Comparison of ENCODE assay signal across 21 cellular contexts in genomic region chr7:41529831-41530230, GRCh38.
DNase-seq lines count a peak whose midpoint lies in the region; ATAC-seq, FAIRE-seq and TF ChIP-seq lines count a peak whose summit lies in the region.
"Had no signal": no experiment of that assay in that cellular context is flagged by ENCODE, and none has a peak within 500 bp of the region (broad histone marks: within the 10 kb centered on the region; RNA-seq: fewer than 3 reads in every experiment).

No MANE protein-coding gene starts in this region.

- H3K79me1 ChIP-seq in H1 (ENCODE audit: low read depth, low read length) (no peaks in the 10 kb centered on the region), neuronal stem cell (ENCODE audit: low read depth, low read length) (no peaks in the 10 kb centered on the region)

- H4K20me1 ChIP-seq in H1 (replicated peaks in 1 of 2; ENCODE audit: control insufficient read depth in 1 of 2, insufficient read depth in 2 of 2, low read length in 2 of 2): no peaks in the 10 kb centered on the region
- H4K20me1 ChIP-seq in keratinocyte (ENCODE audit: control insufficient read depth, extremely low read depth, insufficient read depth, low read length): no peaks in the 10 kb centered on the region
- H4K20me1 ChIP-seq: BLaER1 had no signal

- H3K4me1 ChIP-seq in H1 (replicated peaks in 1 of 4; ENCODE audit: control insufficient read depth in 3 of 4, insufficient read depth in 4 of 4, low read length in 3 of 4) (no peaks in the 10 kb centered on the region), keratinocyte (ENCODE audit: control insufficient read depth, extremely low read depth, insufficient read depth, low read length) (no peaks in the 10 kb centered on the region), neuronal stem cell (ENCODE audit: control insufficient read depth in 2 of 2, insufficient read depth in 1 of 2, low read depth in 1 of 2, low read length in 2 of 2) (no peaks in the 10 kb centered on the region)
- H3K4me1 ChIP-seq: BLaER1 had no signal

- H3K4me3 ChIP-seq in H1 (ENCODE audit: extremely low read depth in 1 of 4, insufficient read depth in 2 of 4, low read depth in 3 of 4, low read length in 4 of 4): no peak overlapping the region
- no peak overlapping the region for H3K4me3 ChIP-seq in keratinocyte (ENCODE audit: control insufficient read depth in 2 of 3, extremely low read depth in 1 of 3, insufficient read depth in 2 of 3, low read depth in 1 of 3, low read length in 3 of 3)
- no peak overlapping the region for H3K4me3 ChIP-seq in neuronal stem cell (ENCODE audit: low read length in 2 of 2)
- H3K4me3 ChIP-seq: BLaER1, GM23338 had no signal

- H4K5ac ChIP-seq in H1 (ENCODE audit: insufficient read length, low read depth, low read length): no peak overlapping the region

- no peaks in the 10 kb centered on the region for H3K27me3 Mint-ChIP-seq in stimulated activated naive B cell treated with anti-CD40 and anti-IgM and Interleukin-4, amounts not matched to agents 10 μg/mL and 1 μg/mL and 100 μg/mL, for 72 hours
- H3K27me3 Mint-ChIP-seq: CD4-positive, alpha-beta memory T cell had no signal

- H3K9me1 ChIP-seq in keratinocyte (ENCODE audit: control insufficient read depth, extremely low read depth, insufficient read depth, low read length): no peaks in the 10 kb centered on the region

- H4K91ac ChIP-seq in H1 (replicated peaks; ENCODE audit: insufficient read length, low read length) (peak overlapping the region; percentile 47), neuronal stem cell (ENCODE audit: low read depth, low read length, poor library complexity) (no peak overlapping the region)

- no peak overlapping the region for H2BK20ac ChIP-seq in H1 (ENCODE audit: low read length)

- H3K23ac ChIP-seq in H1 (ENCODE audit: insufficient read length): no peak overlapping the region
- no peak overlapping the region for H3K23ac ChIP-seq in neuronal stem cell (ENCODE audit: low read depth, low read length, poor library complexity)

- H3K4me2 ChIP-seq in H1 (ENCODE audit: insufficient read depth in 1 of 2, low read depth in 2 of 2, low read length in 2 of 2) (no peak overlapping the region), keratinocyte (ENCODE audit: control insufficient read depth, extremely low read depth, insufficient read depth, low read depth, low read length) (no peak overlapping the region), neuronal stem cell (ENCODE audit: insufficient read depth, low read length, poor library complexity, severe bottlenecking) (no peak overlapping the region)
- H3K4me2 ChIP-seq: BLaER1, GM23338 had no signal

- no peak for TF ChIP-seq RAD21 in H1 (IDR thresholded peaks at IDR 0.05 in 1 of 2, conservative IDR thresholded peaks at IDR 0.05 in 1 of 2; ENCODE audit: low read depth in 2 of 2, low read length in 2 of 2)

- H3K27ac ChIP-seq in H1 (ENCODE audit: low read depth, low read length): no peak overlapping the region
- H3K27ac ChIP-seq in keratinocyte (ENCODE audit: control insufficient read depth, insufficient read depth, low read length): no peak overlapping the region
- no peak overlapping the region for H3K27ac ChIP-seq in neuronal stem cell (replicated peaks; ENCODE audit: low read length)
- H3K27ac ChIP-seq: BLaER1 had no signal

- dilution Hi-C loops in keratinocyte (cut with MboI; ENCODE audit: extremely low pct_ligation_motif_present, low sequenced_read_pairs): no loop called here

- H3K18ac ChIP-seq in H1 (ENCODE audit: extremely low read depth, low read length): no peak overlapping the region
- H3K18ac ChIP-seq in neuronal stem cell (ENCODE audit: low read length): no peak overlapping the region

- WGBS in H1 (ENCODE audit: extremely low coverage in 1 of 2, insufficient coverage in 1 of 2, insufficient read length in 1 of 2, insufficient replicate concordance in 2 of 2, low coverage in 1 of 2, low lambda C conversion rate in 2 of 2, missing lambda C conversion rate in 1 of 2), 2 experiments: 88% methylated on average over 4 of the region's 6 CpGs; no CpG with 5 or more reads in 1 of the 2 experiments
- whole genome bisulfite sequencing in neuronal stem cell (ENCODE audit: extremely low coverage in 2 of 2, insufficient read length in 2 of 2, insufficient replicate concordance in 1 of 2), 2 donors: no CpG with 5 or more reads among the region's 6 CpGs

- no peaks in the 10 kb centered on the region for H3K27me3 ChIP-seq in H1 (replicated peaks in 1 of 4; ENCODE audit: control insufficient read depth in 3 of 4, extremely low read depth in 1 of 4, insufficient read depth in 3 of 4, low read length in 3 of 4)
- H3K27me3 ChIP-seq in keratinocyte (ENCODE audit: control insufficient read depth, extremely low read depth, insufficient read depth, low read length): no peaks in the 10 kb centered on the region
- peaks cover 0 to 5% (median 0%) of the 10 kb centered on the region in 3 experiments for H3K27me3 ChIP-seq in neuronal stem cell (ENCODE audit: control insufficient read depth in 3 of 3, insufficient read depth in 3 of 3, low read depth in 1 of 3, low read length in 3 of 3)
- H3K27me3 ChIP-seq: BLaER1 had no signal

- H3K36me3 Mint-ChIP-seq in stimulated activated naive B cell treated with anti-CD40 and anti-IgM and Interleukin-4, amounts not matched to agents 10 μg/mL and 1 μg/mL and 100 μg/mL, for 72 hours: no peaks in the 10 kb centered on the region
- H3K36me3 Mint-ChIP-seq: CD14-positive monocyte; CD4-positive, alpha-beta memory T cell had no signal

- H4K8ac ChIP-seq in H1 (ENCODE audit: extremely low read depth, insufficient read depth, low read length): no peak overlapping the region
- no peak overlapping the region for H4K8ac ChIP-seq in neuronal stem cell (ENCODE audit: low read depth, low read length)

- no peak overlapping the region for H3K27ac Mint-ChIP-seq in stimulated activated naive B cell treated with anti-CD40 and anti-IgM and Interleukin-4, amounts not matched to agents 10 μg/mL and 1 μg/mL and 100 μg/mL, for 72 hours
- H3K27ac Mint-ChIP-seq: CD4-positive, alpha-beta memory T cell; GM23338; HFFc6 had no signal

- H2BK15ac ChIP-seq in H1 (ENCODE audit: low read length): no peak overlapping the region
- H2BK15ac ChIP-seq in neuronal stem cell (ENCODE audit: low read length): no peak overlapping the region

- peak overlapping the region; percentile 12; the same call in 1 of the 2 replicates for H2AFZ ChIP-seq in H1 (ENCODE audit: low read length)
- peak overlapping the region; percentile 32 for H2AFZ ChIP-seq in keratinocyte (ENCODE audit: control insufficient read depth, low read length)
- H2AFZ ChIP-seq in neuronal stem cell (ENCODE audit: low read length): peak overlapping the region; percentile 59
- H2AFZ ChIP-seq: GM23338 had no signal

- DNase-seq in LHCN-M2 (ENCODE audit: low read depth) (peak; percentile 37), H1 (ENCODE audit: low read depth in 1 of 2, low spot score in 2 of 2) (no peak), keratinocyte (ENCODE audit: low read depth, low spot score) (no peak), neuronal stem cell (ENCODE audit: low spot score) (no peak), NCI-H446 treated with DMSO at 0.1 percent for 48 hours (lab: John Stamatoyannopoulos, UW) (no peak)
- no peak for DNase-seq in stimulated activated naive B cell treated with anti-CD40 and anti-IgM and Interleukin-4, amounts not matched to agents 10 μg/mL and 1 μg/mL and 100 μg/mL, for 72 hours
- no peak for DNase-seq in stimulated activated naive CD4-positive, alpha-beta T cell (lab: John Stamatoyannopoulos, UW)
- DNase-seq: 8988T; CD4-positive, alpha-beta memory T cell; DMS153; DMS79; GDM1; H7; HFFc6 had no signal

- CTCF ChIA-PET in H1 (lab: Charles Lee; ENCODE audit: partially characterized antibody): no interaction called here

- H3K79me2 ChIP-seq in H1 (ENCODE audit: control insufficient read depth in 1 of 2, insufficient read depth in 2 of 2, low read length in 2 of 2) (no peaks in the 10 kb centered on the region), keratinocyte (ENCODE audit: control insufficient read depth, insufficient read depth, low read length) (no peaks in the 10 kb centered on the region)

- H3K4me3 Mint-ChIP-seq in stimulated activated naive B cell treated with anti-CD40 and anti-IgM and Interleukin-4, amounts not matched to agents 10 μg/mL and 1 μg/mL and 100 μg/mL, for 72 hours: no peak overlapping the region
- H3K4me3 Mint-ChIP-seq: CD14-positive monocyte; CD4-positive, alpha-beta memory T cell; GM23338; HFFc6 had no signal

- H3K9me3 Mint-ChIP-seq in stimulated activated naive B cell treated with anti-CD40 and anti-IgM and Interleukin-4, amounts not matched to agents 10 μg/mL and 1 μg/mL and 100 μg/mL, for 72 hours: peaks cover 4 to 5% of the 10 kb centered on the region in 2 donors

- H2BK12ac ChIP-seq in H1 (ENCODE audit: low read depth, low read length): no peak overlapping the region
- no peak overlapping the region for H2BK12ac ChIP-seq in neuronal stem cell (ENCODE audit: low read length)

- H3K4ac ChIP-seq in H1 (replicated peaks; ENCODE audit: insufficient read length, low read depth, low read length) (no peak overlapping the region), neuronal stem cell (ENCODE audit: low read length) (no peak overlapping the region)

- H3K14ac ChIP-seq in H1 (ENCODE audit: insufficient read length) (no peak overlapping the region), neuronal stem cell (ENCODE audit: low read length) (no peak overlapping the region)

- H2BK5ac ChIP-seq in H1 (ENCODE audit: low read depth, low read length) (no peak overlapping the region), neuronal stem cell (ENCODE audit: low read length) (no peak overlapping the region)

- H3K4me1 Mint-ChIP-seq in stimulated activated naive B cell treated with anti-CD40 and anti-IgM and Interleukin-4, amounts not matched to agents 10 μg/mL and 1 μg/mL and 100 μg/mL, for 72 hours: no peaks in the 10 kb centered on the region
- H3K4me1 Mint-ChIP-seq: CD14-positive monocyte; CD4-positive, alpha-beta memory T cell; GM23338 had no signal

- H3K9ac ChIP-seq in H1 (replicated peaks in 1 of 4; ENCODE audit: extremely low read depth in 1 of 4, low read depth in 3 of 4, low read length in 3 of 4) (no peak overlapping the region), keratinocyte (ENCODE audit: control insufficient read depth, extremely low read depth, insufficient read depth, low read length) (no peak overlapping the region), neuronal stem cell (ENCODE audit: low read depth, low read length, poor library complexity) (no peak overlapping the region)
- H3K9ac ChIP-seq: BLaER1 had no signal

- H3K36me3 ChIP-seq in H1 (ENCODE audit: control insufficient read depth in 2 of 4, insufficient read depth in 4 of 4, low read length in 3 of 4) (no peaks in the 10 kb centered on the region), keratinocyte (ENCODE audit: control insufficient read depth in 2 of 2, extremely low read depth in 1 of 2, insufficient read depth in 2 of 2, low read length in 2 of 2) (no peaks in the 10 kb centered on the region), neuronal stem cell (replicated peaks in 1 of 2; ENCODE audit: control insufficient read depth in 2 of 2, insufficient read depth in 2 of 2, low read length in 2 of 2) (no peaks in the 10 kb centered on the region)
- H3K36me3 ChIP-seq: BLaER1 had no signal

- POLR2A ChIA-PET in H1 (lab: Charles Lee; ENCODE audit: partially characterized antibody): no interaction called here

- TF ChIP-seq EP300 in H1 (IDR thresholded peaks at IDR 0.05; ENCODE audit: borderline replicate concordance in 1 of 2, low read depth in 2 of 2, low read length in 2 of 2): no peak

- H3K9me3 ChIP-seq in H1 (ENCODE audit: insufficient read depth in 2 of 2, low read depth in 1 of 2, low read length in 1 of 2): peaks cover 0 to 1% of the 10 kb centered on the region in 2 experiments; a peak in 1 of 4 replicates
- H3K9me3 ChIP-seq in keratinocyte (ENCODE audit: control insufficient read depth, low read depth, low read length): peaks cover under 1% of the 10 kb centered on the region
- H3K9me3 ChIP-seq in neuronal stem cell (replicated peaks in 1 of 2; ENCODE audit: control insufficient read depth in 2 of 2, insufficient read depth in 1 of 2, low read depth in 1 of 2, low read length in 2 of 2): peaks cover 0 to 2% of the 10 kb centered on the region in 2 donors

- H2BK120ac ChIP-seq in H1 (replicated peaks; ENCODE audit: low read depth, low read length) (no peak overlapping the region), neuronal stem cell (ENCODE audit: low read depth, low read length) (no peak overlapping the region)

- no peak overlapping the region for H2AK5ac ChIP-seq in H1 (ENCODE audit: low read depth, low read length)
- no peak overlapping the region for H2AK5ac ChIP-seq in neuronal stem cell (ENCODE audit: low read depth, low read length)

- FAIRE-seq in H1 (lab: Jason Lieb, UNC) (no peak), keratinocyte (lab: Jason Lieb, UNC) (peak; percentile 71)
- FAIRE-seq: GM12892, HepG2 had no signal

- ATAC-seq in stimulated activated naive B cell treated with anti-CD40 and anti-IgM and Interleukin-4, amounts not matched to agents 10 μg/mL and 1 μg/mL and 100 μg/mL, for 72 hours (replicated peaks): no peak
- no peak for ATAC-seq in GM18498 (IDR thresholded peaks at IDR 0.05; ENCODE audit: unreplicated experiment)
- ATAC-seq: GM23338, HCT116, HepG2 had no signal

- H3K56ac ChIP-seq in H1 (replicated peaks; ENCODE audit: insufficient read length, low read depth, low read length): no peak overlapping the region

- no peak for TF ChIP-seq POLR2A in H1 (IDR thresholded peaks at IDR 0.05; ENCODE audit: control extremely low read depth in 1 of 2, low read depth in 2 of 2, low read length in 2 of 2)

- TF ChIP-seq CTCF in H1 (IDR thresholded peaks at IDR 0.05; ENCODE audit: control extremely low read depth in 1 of 3, insufficient read depth in 1 of 3, low read depth in 1 of 3, low read length in 3 of 3) (no peak), keratinocyte (optimal IDR thresholded peaks at IDR 0.05 in 1 of 3, IDR thresholded peaks at IDR 0.05 in 1 of 3, conservative IDR thresholded peaks at IDR 0.05 in 1 of 3; ENCODE audit: extremely low read depth in 1 of 3, insufficient read depth in 2 of 3, low read length in 3 of 3) (no peak)

- no peaks in the 10 kb centered on the region for H3K23me2 ChIP-seq in H1 (ENCODE audit: low read depth, low read length)
